In the genomic region with DNA sequence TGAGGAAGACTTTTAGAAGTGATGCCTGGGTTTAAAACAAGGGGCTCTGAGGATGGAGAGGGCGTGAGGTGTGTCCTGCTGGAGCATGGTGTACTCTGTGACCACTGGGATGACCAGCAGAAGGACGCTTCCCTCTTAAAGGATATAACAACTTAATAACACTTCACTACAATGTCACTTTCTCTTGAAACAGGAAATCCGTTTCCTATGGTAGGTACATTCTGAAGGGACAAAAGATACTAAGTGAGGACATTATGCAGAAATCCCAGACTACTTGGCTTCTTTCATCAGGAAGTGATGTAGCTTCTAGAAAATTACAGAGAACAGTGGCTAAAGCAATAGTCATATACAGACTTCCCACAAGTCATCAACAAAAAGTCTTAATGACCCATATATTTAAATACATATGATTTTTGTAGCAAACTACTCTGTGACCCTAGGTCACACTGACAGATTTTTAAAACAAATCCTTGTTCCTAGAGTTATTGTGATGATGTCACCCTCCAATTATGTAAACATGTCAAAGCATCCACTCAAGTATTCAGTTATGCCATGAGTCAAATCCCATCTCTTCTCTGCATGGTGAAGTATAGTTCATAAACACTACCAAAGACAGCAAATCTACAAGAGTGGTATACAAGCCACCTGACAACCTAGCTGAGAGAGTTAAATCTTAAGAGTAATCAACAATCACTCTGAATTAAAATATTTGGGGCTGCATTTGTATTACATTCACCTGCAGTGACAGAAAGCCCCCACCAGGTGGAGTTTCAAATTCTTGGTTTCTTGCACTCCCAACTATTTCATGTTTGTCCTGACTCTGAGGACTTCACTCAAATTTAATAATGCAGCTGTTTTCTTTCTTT, we compare ENCODE assay signal across 8 cellular contexts. TPM values are rescaled to one million over a fixed set of nuclear protein-coding genes. Genes with fewer than 3 reads are reported as not detected.
DNase-seq lines count a peak whose midpoint lies in the region; ATAC-seq and TF ChIP-seq lines count a peak whose summit lies in the region.

No MANE protein-coding gene starts in this region.

- peaks cover 8% of the 10 kb centered on the region for H3K4me1 ChIP-seq in foreskin keratinocyte

- DNase-seq in NOMO-1 (lab: John Stamatoyannopoulos, UW; ENCODE audit: unreplicated experiment in 2 of 2) (peak; percentile 9 to 35), NOMO-1 treated with DMSO at 0.1 percent for 48 hours (lab: John Stamatoyannopoulos, UW; ENCODE audit: unreplicated experiment) (no peak), MV-4-11 (lab: John Stamatoyannopoulos, UW) (peak; percentile 20), foreskin keratinocyte (peak; percentile 40 to 66), pons (ENCODE audit: low spot score) (peak; percentile 49)
- peak; percentile 11 for DNase-seq in activated CD8-positive, alpha-beta memory T cell treated with anti-CD3 and anti-CD28 coated beads, Interleukin-2, amount 50 U/mL, for 1 hour (ENCODE audit: extremely low read depth)

- TF ChIP-seq CTCF in foreskin keratinocyte (conservative IDR thresholded peaks at IDR 0.05): peak; percentile 81

- H3K27ac ChIP-seq in foreskin keratinocyte: no peak overlapping the region

- H3K27me3 ChIP-seq in foreskin keratinocyte: no peaks in the 10 kb centered on the region

- ATAC-seq in foreskin keratinocyte (peak; percentile 68), GM18858 (IDR thresholded peaks at IDR 0.05; ENCODE audit: unreplicated experiment) (no peak), HG02798 (IDR thresholded peaks at IDR 0.05; ENCODE audit: poor library complexity, unreplicated experiment) (no peak)

RNA-seq across cellular contexts. Expression of gene PITPNB, which starts 32.8 kb away (rescaled TPM):
- total RNA-seq in foreskin keratinocyte: 68.8 and 71.9 TPM in 2 replicates
- 41.0 and 47.3 TPM in 2 replicates for polyA plus RNA-seq in foreskin keratinocyte
